1 cellular context compared by ENCODE assay signal in the genomic region with DNA sequence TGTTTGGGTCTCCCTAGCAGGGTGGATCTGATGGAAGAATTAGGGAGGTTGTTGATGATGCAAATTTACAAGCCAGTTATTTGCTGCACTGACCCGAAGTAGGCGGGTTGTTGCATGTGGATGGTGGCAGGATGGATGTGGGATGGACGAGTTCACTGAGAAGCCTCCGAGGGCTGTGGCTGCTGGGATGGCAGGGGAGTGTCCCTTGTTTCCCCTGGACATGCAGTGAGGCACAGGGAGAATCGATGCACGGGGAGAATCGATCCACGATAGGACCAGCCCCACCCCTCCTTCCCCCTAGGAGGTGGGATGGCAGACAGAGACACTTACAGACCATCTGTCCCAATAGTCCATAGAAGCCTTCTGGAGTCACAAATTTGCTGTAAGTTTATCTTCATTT.
A peak's percentile ranks its signal among the peaks of the same experiment; 100 is the strongest.
TF ChIP-seq lines count a peak whose summit lies in the region.

No MANE protein-coding gene starts in this region.

TF ChIP-seq in HepG2, 621 proteins besides CTCF, POLR2A, EP300 and RAD21:
- TF ChIP-seq KAT2B (IDR thresholded peaks at IDR 0.05; ENCODE audit: borderline replicate concordance, low read depth, low read length) (peak; percentile 79; the same call in 1 of the 2 replicates), ZBTB38 (CRISPR knock-in tag; IDR thresholded peaks at IDR 0.05) (peak; percentile 64; the same call in 1 of the 2 replicates), ONECUT2 (CRISPR knock-in tag; IDR thresholded peaks at IDR 0.05) (peak; percentile 63), ZBTB3 (CRISPR knock-in tag; IDR thresholded peaks at IDR 0.05; ENCODE audit: borderline replicate concordance, low read depth) (no peak)
